9 cellular contexts compared by ENCODE assay signal in genomic region chr3:179046497-179047353, GRCh38. TPM values are rescaled to one million over a fixed set of nuclear protein-coding genes. Genes with fewer than 3 reads are reported as not detected.
DNase-seq lines count a peak whose midpoint lies in the region; ATAC-seq and TF ChIP-seq lines count a peak whose summit lies in the region.
"Had no signal": no experiment of that assay in that cellular context is flagged by ENCODE, and none has a peak within 500 bp of the region (broad histone marks: within the 10 kb centered on the region; RNA-seq: fewer than 3 reads in every experiment).

No MANE protein-coding gene starts in this region.

- no peak for DNase-seq in epithelial cell of proximal tubule (ENCODE audit: low read depth)
- DNase-seq in CD1c-positive myeloid dendritic cell (ENCODE audit: extremely low spot score), result no peak
- DNase-seq in medulla oblongata (ENCODE audit: extremely low spot score), result no peak
- no peak for DNase-seq in effector CD8-positive, alpha-beta T cell (lab: John Stamatoyannopoulos, UW)
- no peak for DNase-seq in NCI-H526 (lab: John Stamatoyannopoulos, UW)
- DNase-seq: heart left ventricle had no signal

- ATAC-seq in GM21367 (IDR thresholded peaks at IDR 0.05; ENCODE audit: unreplicated experiment), result peak; percentile 85
- peak; percentile 87 for ATAC-seq in HG03432 (IDR thresholded peaks at IDR 0.05; ENCODE audit: unreplicated experiment)

- TF ChIP-seq CTCF in GM12873 (IDR thresholded peaks at IDR 0.05; ENCODE audit: insufficient read depth, low read depth, low read length, missing control alignments) (peak; percentile 50), epithelial cell of proximal tubule (conservative IDR thresholded peaks at IDR 0.05; ENCODE audit: low read depth, low read length) (peak; percentile 34)

- H3K4me3 ChIP-seq in epithelial cell of proximal tubule (ENCODE audit: low read depth, low read length), result no peak overlapping the region
- H3K4me3 ChIP-seq: heart left ventricle had no signal

RNA-seq across cellular contexts. Expression of gene ZMAT3, which starts 24.9 kb away (rescaled TPM):
- total RNA-seq in epithelial cell of proximal tubule, result 4.8 and 10.2 TPM in 2 replicates
